ENCODE assay signal across 9 cellular contexts in genomic region chr1:2133879-2134215, GRCh38.
A peak's percentile ranks its signal among the peaks of the same experiment; 100 is the strongest.
DNase-seq lines count a peak whose midpoint lies in the region; ATAC-seq and TF ChIP-seq lines count a peak whose summit lies in the region.
"Had no signal": no experiment of that assay in that cellular context is flagged by ENCODE, and none has a peak within 500 bp of the region (broad histone marks: within the 10 kb centered on the region; RNA-seq: fewer than 3 reads in every experiment).

No MANE protein-coding gene starts in this region.

- H3K9me3 ChIP-seq in NT2/D1 (ENCODE audit: insufficient read depth, low read length), result no peaks in the 10 kb centered on the region
- H3K9me3 ChIP-seq in esophagus squamous epithelium, result no peaks in the 10 kb centered on the region

- TF ChIP-seq CTCF in AG09309 (IDR thresholded peaks at IDR 0.05; ENCODE audit: control insufficient read depth, insufficient read depth, low read depth, low read length, missing control alignments) (no peak), esophagus squamous epithelium (IDR thresholded peaks at IDR 0.05) (no peak), nephron progenitor cell (IDR thresholded peaks at IDR 0.05) (no peak)

- DNase-seq in AG09309 (ENCODE audit: low read depth) (no peak), NT2/D1 (ENCODE audit: low read depth, low spot score) (no peak), esophagus squamous epithelium (lab: John Stamatoyannopoulos, UW) (no peak), nephron progenitor cell (no peak), hypothalamus (lab: John Stamatoyannopoulos, UW) (no peak), islet precursor cell (no peak), hepatic stellate cell (ENCODE audit: low spot score) (no peak)
- DNase-seq: cortex of kidney had no signal

- H3K36me3 ChIP-seq in NT2/D1 (ENCODE audit: insufficient read depth, insufficient read length, low read length) (peaks cover 4% of the 10 kb centered on the region), esophagus squamous epithelium (peaks cover 0 to 15% (median 0%) of the 10 kb centered on the region in 3 donors)

- no peaks in the 10 kb centered on the region for H3K9me3 Mint-ChIP-seq in nephron progenitor cell

- H3K27ac ChIP-seq in esophagus squamous epithelium, result peak overlapping the region; percentile 69 to 93 (median 88)

- peaks cover 71% of the 10 kb centered on the region for H3K4me1 Mint-ChIP-seq in nephron progenitor cell

- H3K4me3 Mint-ChIP-seq in nephron progenitor cell, result peak overlapping the region; percentile 32

- H3K27ac Mint-ChIP-seq in nephron progenitor cell, result no peak overlapping the region

- H3K36me3 Mint-ChIP-seq in nephron progenitor cell (ENCODE audit: low read depth), result no peaks in the 10 kb centered on the region

- 96% methylated on average over 10 of the region's 17 CpGs; no CpG with 5 or more reads in 1 of the 2 donors for WGBS in esophagus squamous epithelium, 2 donors

- H3K4me3 ChIP-seq in AG09309 (ENCODE audit: control insufficient read depth, low read depth, low read length) (peak overlapping the region; percentile 28), NT2/D1 (ENCODE audit: insufficient read length, low read depth) (peak overlapping the region; percentile 28), esophagus squamous epithelium (peak overlapping the region; percentile 26 to 69 (median 42))

- TF ChIP-seq POLR2A in esophagus squamous epithelium (IDR thresholded peaks at IDR 0.05), result no peak

- ATAC-seq in HG02642 (IDR thresholded peaks at IDR 0.05; ENCODE audit: poor library complexity, unreplicated experiment), result no peak

- no peaks in the 10 kb centered on the region for H3K27me3 Mint-ChIP-seq in nephron progenitor cell (ENCODE audit: low read depth, poor library complexity)

- H3K27me3 ChIP-seq in NT2/D1 (ENCODE audit: insufficient read depth, insufficient read length), result no peaks in the 10 kb centered on the region
- no peaks in the 10 kb centered on the region for H3K27me3 ChIP-seq in esophagus squamous epithelium

- H3K4me1 ChIP-seq in NT2/D1 (ENCODE audit: insufficient read depth, insufficient read length), result peaks cover 20% of the 10 kb centered on the region
- H3K4me1 ChIP-seq in esophagus squamous epithelium, result peaks cover 11 to 36% (median 12%) of the 10 kb centered on the region in 3 donors

- intact Hi-C loops in esophagus squamous epithelium (cut with DNase I), result no loop called here

- peak overlapping the region; percentile 79 for H3K9ac ChIP-seq in NT2/D1 (ENCODE audit: insufficient read length, low read depth)
